28 cellular contexts compared by ENCODE assay signal in genomic region chr15:60780147-60780546, GRCh38.
"Had no signal": no experiment of that assay in that cellular context is flagged by ENCODE, and none has a peak within 500 bp of the region (broad histone marks: within the 10 kb centered on the region; RNA-seq: fewer than 3 reads in every experiment).

No MANE protein-coding gene starts in this region.

- H3K4me1 Mint-ChIP-seq: natural killer cell had no signal

- H3K27ac Mint-ChIP-seq: activated CD4-positive, alpha-beta memory T cell treated with anti-CD3 and anti-CD28 coated beads, Interleukin-2, amount 10 ng/mL, durations not matched to agents 7 days and 5 days; activated CD4-positive, alpha-beta T cell treated with anti-CD3 and anti-CD28 coated beads, Interleukin-2, amount 10 ng/mL, durations not matched to agents 7 days and 5 days; activated T-cell treated with anti-CD3 and anti-CD28 coated beads, Interleukin-2, amount 50 U/mL, for 24 hours; natural killer cell; T-helper 1 cell treated with Interleukin-12 subunit alpha and Interleukin-12 subunit beta and Interleukin-4 antibody, amounts not matched to agents 30 μg/mL and 1 μg/mL, for 36 hours had no signal

- H3K4me3 Mint-ChIP-seq: activated CD4-positive, alpha-beta memory T cell treated with anti-CD3 and anti-CD28 coated beads, Interleukin-2, amount 10 ng/mL, durations not matched to agents 7 days and 5 days; activated CD4-positive, alpha-beta T cell treated with anti-CD3 and anti-CD28 coated beads, Interleukin-2, amount 10 ng/mL, durations not matched to agents 7 days and 5 days; activated naive CD4-positive, alpha-beta T cell treated with anti-CD3 and anti-CD28 coated beads, Interleukin-2, amount 50 U/mL, for 24 hours; activated T-cell treated with anti-CD3 and anti-CD28 coated beads, Interleukin-2, amount 50 U/mL, for 24 hours; natural killer cell; T-helper 1 cell treated with Interleukin-12 subunit alpha and Interleukin-12 subunit beta and Interleukin-4 antibody, amounts not matched to agents 30 μg/mL and 1 μg/mL, for 36 hours had no signal

- H3K36me3 ChIP-seq: colonic mucosa, gastroesophageal sphincter, lower lobe of right lung, thoracic aorta, WERI-Rb-1 had no signal

- DNase-seq: activated CD4-positive, alpha-beta memory T cell treated with anti-CD3 and anti-CD28 coated beads, Interleukin-2, amount 10 ng/mL, durations not matched to agents 7 days and 5 days; activated CD4-positive, alpha-beta T cell treated with anti-CD3 and anti-CD28 coated beads, Interleukin-2, amount 10 ng/mL, durations not matched to agents 7 days and 5 days; activated CD4-positive, CD25-positive, alpha-beta regulatory T cell treated with anti-CD3 and anti-CD28 coated beads, Interleukin-2, amount 50 U/mL, for 72 hours; activated CD8-positive, alpha-beta memory T cell treated with anti-CD3 and anti-CD28 coated beads, Interleukin-2, amount 50 U/mL, for 48 hours; activated T-cell treated with anti-CD3 and anti-CD28 coated beads, Interleukin-2, amount 50 U/mL, for 24 hours; anterior cingulate cortex; cerebellar nuclear complex; colonic mucosa; effector memory CD4-positive, alpha-beta T cell; head of caudate nucleus; hippocampal formation; kidney; lower lobe of right lung; mesendoderm; natural killer cell; stimulated activated CD4-positive, alpha-beta T cell treated with anti-CD3 and anti-CD28 coated beads, Interleukin-12 subunit alpha, Interleukin-12 subunit beta, amount 100 ng/mL, for 4 hours; stimulated activated CD4-positive, alpha-beta T cell treated with anti-CD3 and anti-CD28 coated beads, Interleukin-4, amount 100 ng/mL, for 1 hour; stimulated activated naive CD8-positive, alpha-beta T cell treated with anti-CD3 and anti-CD28 coated beads, Interleukin-15, Interleukin-2, amounts not matched to agents 100 U/mL and 50 U/mL, for 24 hours; SW 1271; T1000; trophoblast cell; WERI-Rb-1 had no signal

- H3K4me1 ChIP-seq: colonic mucosa, lower lobe of right lung had no signal

- H3K9me3 Mint-ChIP-seq: activated CD4-positive, alpha-beta memory T cell treated with anti-CD3 and anti-CD28 coated beads, Interleukin-2, amount 10 ng/mL, durations not matched to agents 7 days and 5 days; activated CD4-positive, alpha-beta T cell treated with anti-CD3 and anti-CD28 coated beads, Interleukin-2, amount 10 ng/mL, durations not matched to agents 7 days and 5 days; activated naive CD4-positive, alpha-beta T cell treated with anti-CD3 and anti-CD28 coated beads, Interleukin-2, amount 50 U/mL, for 24 hours; activated T-cell treated with anti-CD3 and anti-CD28 coated beads, Interleukin-2, amount 50 U/mL, for 24 hours; natural killer cell; T-helper 1 cell treated with Interleukin-12 subunit alpha and Interleukin-12 subunit beta and Interleukin-4 antibody, amounts not matched to agents 30 μg/mL and 1 μg/mL, for 36 hours had no signal

- H3K27me3 Mint-ChIP-seq: activated CD4-positive, alpha-beta memory T cell treated with anti-CD3 and anti-CD28 coated beads, Interleukin-2, amount 10 ng/mL, durations not matched to agents 7 days and 5 days; activated CD4-positive, alpha-beta T cell treated with anti-CD3 and anti-CD28 coated beads, Interleukin-2, amount 10 ng/mL, durations not matched to agents 7 days and 5 days; activated naive CD4-positive, alpha-beta T cell treated with anti-CD3 and anti-CD28 coated beads, Interleukin-2, amount 50 U/mL, for 24 hours; activated T-cell treated with anti-CD3 and anti-CD28 coated beads, Interleukin-2, amount 50 U/mL, for 24 hours had no signal

- H3K9me3 ChIP-seq: colonic mucosa, gastroesophageal sphincter, lower lobe of right lung, thoracic aorta had no signal

- H3K4me3 ChIP-seq: colonic mucosa, gastroesophageal sphincter, lower lobe of right lung, skin epidermis, thoracic aorta had no signal

- H3K27ac ChIP-seq: colonic mucosa, gastroesophageal sphincter, lower lobe of right lung, thoracic aorta, WERI-Rb-1 had no signal

- H3K27me3 ChIP-seq: colonic mucosa, gastroesophageal sphincter had no signal

- H3K36me3 Mint-ChIP-seq: activated naive CD4-positive, alpha-beta T cell treated with anti-CD3 and anti-CD28 coated beads, Interleukin-2, amount 50 U/mL, for 24 hours; natural killer cell had no signal

- ATAC-seq: gastroesophageal sphincter; lower lobe of right lung; natural killer cell; sciatic nerve; stimulated activated naive CD8-positive, alpha-beta T cell treated with anti-CD3 and anti-CD28 coated beads, Interleukin-15, Interleukin-2, amounts not matched to agents 100 U/mL and 50 U/mL, for 24 hours had no signal
